In genomic region chr19:10836478-10837325, GRCh38 we compare ENCODE assay signal across 1 cellular context.
A peak's percentile ranks its signal among the peaks of the same experiment; 100 is the strongest.
TF ChIP-seq lines count a peak whose summit lies in the region.

No MANE protein-coding gene starts in this region.

TF ChIP-seq in IMR-90, 13 proteins besides CTCF, POLR2A, EP300 and RAD21 (continued from another document):
- TF ChIP-seq USF2 (IDR thresholded peaks at IDR 0.05; ENCODE audit: low read depth, low read length) (peak; percentile 93), BHLHE40 (IDR thresholded peaks at IDR 0.05; ENCODE audit: low read depth, low read length) (peak; percentile 26; the same call in 1 of the 2 replicates)
